In genomic region chr10:95867866-95868265, GRCh38 we compare ENCODE assay signal across 31 cellular contexts. TPM values are rescaled to one million over a fixed set of nuclear protein-coding genes. Genes with fewer than 3 reads are reported as not detected.
"Had no signal": no experiment of that assay in that cellular context is flagged by ENCODE, and none has a peak within 500 bp of the region (broad histone marks: within the 10 kb centered on the region; RNA-seq: fewer than 3 reads in every experiment).

No MANE protein-coding gene starts in this region.

- FAIRE-seq: colon had no signal

- H3K9me3 Mint-ChIP-seq: activated naive CD4-positive, alpha-beta T cell treated with anti-CD3 and anti-CD28 coated beads, Interleukin-2, amount 10 ng/mL, durations not matched to agents 7 days and 5 days; activated naive CD4-positive, alpha-beta T cell treated with anti-CD3 and anti-CD28 coated beads, Interleukin-2, amount 50 U/mL, for 72 hours; activated T-helper 1 cell treated with anti-CD3 and anti-CD28 coated beads, Interleukin-12 subunit alpha, Interleukin-12 subunit beta, Interleukin-2, Interleukin-4 antibody, amounts not matched to agents 30 ng/mL and 10 ng/mL and 1 ng/mL, durations not matched to agents 14 hours and 24 hours and 36 hours; activated T-helper 2 cell treated with anti-CD3 and anti-CD28 coated beads, Interferon-gamma antibody, Interleukin-2, Interleukin-4, amounts not matched to agents 10 μg/mL and 5 μg/mL and 100 μg/mL, durations not matched to agents 14 hours and 24 hours and 36 hours; effector memory CD8-positive, alpha-beta T cell had no signal

- H3K9me3 ChIP-seq: adrenal gland, body of pancreas, esophagus muscularis mucosa, gastrocnemius medialis, heart left ventricle had no signal

- DNase-seq: activated CD4-positive, alpha-beta T cell treated with anti-CD3 and anti-CD28 coated beads for 4 hours; activated CD4-positive, alpha-beta T cell treated with anti-CD3 and anti-CD28 coated beads, Interleukin-2, amount 50 U/mL, for 1 hour; activated CD4-positive, alpha-beta T cell treated with anti-CD3 and anti-CD28 coated beads, Interleukin-2, amount 50 U/mL, for 48 hours; activated CD4-positive, CD25-positive, alpha-beta regulatory T cell; activated CD4-positive, CD25-positive, alpha-beta regulatory T cell treated with anti-CD3 and anti-CD28 coated beads, Interleukin-2, amount 50 U/mL, for 72 hours; activated effector memory CD4-positive, alpha-beta T cell treated with anti-CD3 and anti-CD28 coated beads, Interleukin-2, amount 50 U/mL, for 16 hours; activated naive CD4-positive, alpha-beta T cell treated with anti-CD3 and anti-CD28 coated beads, Interleukin-2, amount 10 ng/mL, durations not matched to agents 7 days and 5 days; activated T-cell treated with anti-CD3 and anti-CD28 coated beads, Interleukin-2, amount 50 U/mL, for 1 hour; activated T-cell treated with anti-CD3 and anti-CD28 coated beads, Interleukin-2, amount 50 U/mL, for 48 hours; adrenal gland; amygdala; aorta; body of pancreas; caudate nucleus; cortex of kidney; dermis blood vessel endothelial cell; effector CD4-positive, alpha-beta T cell; effector memory CD8-positive, alpha-beta T cell; erythroblast; gastrocnemius medialis; glutamatergic neuron; heart left ventricle; hypothalamus; T-helper 1 cell; T-helper 17 cell had no signal

- H3K27me3 Mint-ChIP-seq: activated naive CD4-positive, alpha-beta T cell treated with anti-CD3 and anti-CD28 coated beads, Interleukin-2, amount 10 ng/mL, durations not matched to agents 7 days and 5 days; effector memory CD8-positive, alpha-beta T cell; T-helper 17 cell had no signal

- H3K4me3 ChIP-seq: adrenal gland, body of pancreas, esophagus muscularis mucosa, gastrocnemius medialis, heart left ventricle had no signal

- ATAC-seq: body of pancreas; effector memory CD8-positive, alpha-beta T cell; foreskin keratinocyte; gastrocnemius medialis; heart left ventricle; T-helper 17 cell had no signal

- H3K4me3 Mint-ChIP-seq: activated naive CD4-positive, alpha-beta T cell treated with anti-CD3 and anti-CD28 coated beads, Interleukin-2, amount 10 ng/mL, durations not matched to agents 7 days and 5 days; activated T-helper 1 cell treated with anti-CD3 and anti-CD28 coated beads, Interleukin-12 subunit alpha, Interleukin-12 subunit beta, Interleukin-2, Interleukin-4 antibody, amounts not matched to agents 30 ng/mL and 10 ng/mL and 1 ng/mL, durations not matched to agents 14 hours and 24 hours and 36 hours; effector memory CD8-positive, alpha-beta T cell; T-helper 17 cell had no signal

- H3K27ac Mint-ChIP-seq: activated naive CD4-positive, alpha-beta T cell treated with anti-CD3 and anti-CD28 coated beads, Interleukin-2, amount 10 ng/mL, durations not matched to agents 7 days and 5 days; activated naive CD4-positive, alpha-beta T cell treated with anti-CD3 and anti-CD28 coated beads, Interleukin-2, amount 50 U/mL, for 72 hours; activated T-helper 1 cell treated with anti-CD3 and anti-CD28 coated beads, Interleukin-12 subunit alpha, Interleukin-12 subunit beta, Interleukin-2, Interleukin-4 antibody, amounts not matched to agents 30 ng/mL and 10 ng/mL and 1 ng/mL, durations not matched to agents 14 hours and 24 hours and 36 hours; activated T-helper 2 cell treated with anti-CD3 and anti-CD28 coated beads, Interferon-gamma antibody, Interleukin-2, Interleukin-4, amounts not matched to agents 10 μg/mL and 5 μg/mL and 100 μg/mL, durations not matched to agents 14 hours and 24 hours and 36 hours; effector memory CD8-positive, alpha-beta T cell; T-helper 17 cell had no signal

- H3K27me3 ChIP-seq: adrenal gland, body of pancreas, esophagus muscularis mucosa, foreskin keratinocyte, gastrocnemius medialis, heart left ventricle had no signal

- H3K27ac ChIP-seq: adrenal gland, body of pancreas, esophagus muscularis mucosa, foreskin keratinocyte, gastrocnemius medialis, heart left ventricle had no signal

- H3K4me1 ChIP-seq: adrenal gland, foreskin keratinocyte, gastrocnemius medialis, heart left ventricle had no signal

RNA-seq across cellular contexts. Expression of gene CC2D2B, which starts 39.9 kb away (rescaled TPM):
- total RNA-seq: activated naive CD4-positive, alpha-beta T cell treated with anti-CD3 and anti-CD28 coated beads, Interleukin-2, amount 50 U/mL, for 72 hours; foreskin keratinocyte had no signal
